In the genomic region with DNA sequence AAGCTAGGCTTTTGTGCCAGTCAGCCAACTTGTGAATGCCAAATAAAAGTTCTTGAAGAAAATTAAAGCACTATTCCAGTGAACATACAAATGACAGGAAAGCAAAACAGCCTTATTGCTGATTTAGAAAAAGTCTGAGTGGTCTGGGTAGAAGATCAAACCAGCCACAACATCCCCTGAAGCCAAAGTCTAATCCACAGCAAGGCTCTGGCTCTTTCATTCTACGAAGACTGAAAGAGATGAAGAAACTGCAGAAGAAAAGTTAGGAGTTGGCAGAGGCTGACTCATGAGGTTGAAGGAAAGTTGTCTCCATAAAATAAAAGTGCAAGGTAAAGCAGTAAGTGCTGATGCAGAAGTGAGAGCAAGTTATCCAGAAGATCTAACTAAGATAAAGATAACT, we compare ENCODE assay signal across 25 cellular contexts.
"Had no signal": no experiment of that assay in that cellular context is flagged by ENCODE, and none has a peak within 500 bp of the region (broad histone marks: within the 10 kb centered on the region; RNA-seq: fewer than 3 reads in every experiment).

No MANE protein-coding gene starts in this region.

- H3K4me1 ChIP-seq: body of pancreas, breast epithelium, SJCRH30 had no signal

- H3K27me3 Mint-ChIP-seq: activated CD4-positive, alpha-beta T cell treated with anti-CD3 and anti-CD28 coated beads for 36 hours; activated CD4-positive, alpha-beta T cell treated with anti-CD3 and anti-CD28 coated beads, Interleukin-2, amount 10 ng/mL, durations not matched to agents 7 days and 5 days; activated naive CD4-positive, alpha-beta T cell treated with anti-CD3 and anti-CD28 coated beads, Interleukin-2, amount 10 ng/mL, durations not matched to agents 7 days and 5 days; activated T-cell treated with anti-CD3 and anti-CD28 coated beads, Interleukin-2, amount 50 U/mL, for 24 hours had no signal

- H3K4me3 ChIP-seq: adrenal gland, body of pancreas, breast epithelium, MG63, SJCRH30, SK-N-MC had no signal

- H3K9me3 Mint-ChIP-seq: activated T-cell treated with anti-CD3 and anti-CD28 coated beads, Interleukin-2, amount 50 U/mL, for 24 hours had no signal

- H3K36me3 ChIP-seq: adrenal gland, breast epithelium, MG63, SJCRH30 had no signal

- H3K27ac Mint-ChIP-seq: activated CD4-positive, alpha-beta T cell treated with anti-CD3 and anti-CD28 coated beads for 36 hours; activated CD4-positive, alpha-beta T cell treated with anti-CD3 and anti-CD28 coated beads, Interleukin-2, amount 10 ng/mL, durations not matched to agents 7 days and 5 days; activated CD8-positive, alpha-beta T cell treated with anti-CD3 and anti-CD28 coated beads, Interleukin-2, amount 10 ng/mL, durations not matched to agents 7 days and 5 days; activated naive CD4-positive, alpha-beta T cell treated with anti-CD3 and anti-CD28 coated beads, Interleukin-2, amount 10 ng/mL, durations not matched to agents 7 days and 5 days; activated T-cell treated with anti-CD3 and anti-CD28 coated beads, Interleukin-2, amount 50 U/mL, for 24 hours had no signal

- H3K27me3 ChIP-seq: adrenal gland, body of pancreas, breast epithelium, MG63, SJCRH30 had no signal

- H3K27ac ChIP-seq: adrenal gland, body of pancreas, breast epithelium, SJCRH30, SK-N-MC had no signal

- ATAC-seq: activated CD4-positive, alpha-beta T cell treated with anti-CD3 and anti-CD28 coated beads for 36 hours; activated CD4-positive, CD25-positive, alpha-beta regulatory T cell treated with anti-CD3 and anti-CD28 coated beads, Interleukin-2, amount 50 U/mL, for 24 hours; activated CD8-positive, alpha-beta T cell treated with anti-CD3 and anti-CD28 coated beads, Interleukin-2, amount 10 ng/mL, durations not matched to agents 7 days and 5 days; body of pancreas; Panc1 had no signal

- H3K4me3 Mint-ChIP-seq: activated CD4-positive, alpha-beta T cell treated with anti-CD3 and anti-CD28 coated beads for 36 hours; activated CD4-positive, alpha-beta T cell treated with anti-CD3 and anti-CD28 coated beads, Interleukin-2, amount 10 ng/mL, durations not matched to agents 7 days and 5 days; activated CD8-positive, alpha-beta T cell treated with anti-CD3 and anti-CD28 coated beads, Interleukin-2, amount 10 ng/mL, durations not matched to agents 7 days and 5 days; activated naive CD4-positive, alpha-beta T cell treated with anti-CD3 and anti-CD28 coated beads, Interleukin-2, amount 10 ng/mL, durations not matched to agents 7 days and 5 days; activated T-cell treated with anti-CD3 and anti-CD28 coated beads, Interleukin-2, amount 50 U/mL, for 24 hours had no signal

- H3K9me3 ChIP-seq: adrenal gland, body of pancreas, breast epithelium, SJCRH30 had no signal

- DNase-seq: activated CD4-positive, alpha-beta T cell treated with anti-CD3 and anti-CD28 coated beads for 36 hours; activated CD4-positive, alpha-beta T cell treated with anti-CD3 and anti-CD28 coated beads, Interleukin-2, amount 10 ng/mL, durations not matched to agents 7 days and 5 days; activated CD4-positive, alpha-beta T cell treated with anti-CD3 and anti-CD28 coated beads, Interleukin-2, amount 50 U/mL, for 48 hours; activated CD8-positive, alpha-beta T cell treated with anti-CD3 and anti-CD28 coated beads, Interleukin-2, amount 10 ng/mL, durations not matched to agents 7 days and 5 days; activated gamma-delta T cell treated with Interleukin-2 at 50 U/mL for 16 hours; activated naive CD4-positive, alpha-beta T cell treated with anti-CD3 and anti-CD28 coated beads, Interleukin-2, amount 10 ng/mL, durations not matched to agents 7 days and 5 days; activated T-cell treated with anti-CD3 and anti-CD28 coated beads, Interleukin-2, amount 50 U/mL, for 24 hours; adrenal gland; body of pancreas; Karpas-422; KBM-7; MG63; MV-4-11; NCI-H1092; NCI-H1436 treated with DMSO at 0.1 percent for 48 hours; NCI-H1694 treated with DMSO at 0.1 percent for 48 hours; NCI-H2029; NCI-H345; NCI-H524 treated with DMSO at 0.1 percent for 48 hours; SHP77; SJCRH30 had no signal
